In genomic region chr5:141032626-141033025, GRCh38 we compare ENCODE assay signal across 33 cellular contexts. TPM values are rescaled to one million over a fixed set of nuclear protein-coding genes. Genes with fewer than 3 reads are reported as not detected.
"Had no signal": no experiment of that assay in that cellular context is flagged by ENCODE, and none has a peak within 500 bp of the region (broad histone marks: within the 10 kb centered on the region; RNA-seq: fewer than 3 reads in every experiment).

No MANE protein-coding gene starts in this region.

- DNase-seq: activated CD4-positive, alpha-beta T cell treated with anti-CD3 and anti-CD28 coated beads for 36 hours; activated CD4-positive, alpha-beta T cell treated with anti-CD3 and anti-CD28 coated beads, Interleukin-2, amount 10 ng/mL, durations not matched to agents 7 days and 5 days; activated CD4-positive, alpha-beta T cell treated with anti-CD3 and anti-CD28 coated beads, Interleukin-2, amount 50 U/mL, for 48 hours; activated CD8-positive, alpha-beta T cell treated with anti-CD3 and anti-CD28 coated beads, Interleukin-2, amount 10 ng/mL, durations not matched to agents 7 days and 5 days; activated gamma-delta T cell treated with Interleukin-2 at 50 U/mL for 16 hours; activated naive CD4-positive, alpha-beta T cell treated with anti-CD3 and anti-CD28 coated beads for 36 hours; activated T-cell treated with anti-CD3 and anti-CD28 coated beads, Interleukin-2, amount 50 U/mL, for 24 hours; adrenal gland; body of pancreas; Kasumi-1; KG1; MG63; NCI-H1048; NCI-H1105 treated with DMSO at 0.1 percent for 48 hours; NCI-H1436; NCI-H1694; NCI-H1930; NCI-H2081 treated with DMSO at 0.1 percent for 48 hours; NCI-H226; NCI-H524 treated with DMSO at 0.1 percent for 48 hours; NCI-H748 treated with DMSO at 0.1 percent for 48 hours; NK-92 treated with Interleukin-12 subunit alpha and Interleukin-12 subunit beta, amount 100 ng/mL, for 24 hours; PC-3; Peyer's patch; Right ventricle myocardium superior; T-helper 1 cell; T-helper 2 cell had no signal

- H3K27ac Mint-ChIP-seq: activated CD4-positive, alpha-beta T cell treated with anti-CD3 and anti-CD28 coated beads for 36 hours; activated CD4-positive, alpha-beta T cell treated with anti-CD3 and anti-CD28 coated beads, Interleukin-2, amount 10 ng/mL, durations not matched to agents 7 days and 5 days; activated CD8-positive, alpha-beta T cell treated with anti-CD3 and anti-CD28 coated beads, Interleukin-2, amount 10 ng/mL, durations not matched to agents 7 days and 5 days; activated naive CD4-positive, alpha-beta T cell treated with anti-CD3 and anti-CD28 coated beads for 36 hours; activated naive CD4-positive, alpha-beta T cell treated with anti-CD3 and anti-CD28 coated beads, Interleukin-2, amount 50 U/mL, for 72 hours; activated T-cell treated with anti-CD3 and anti-CD28 coated beads, Interleukin-2, amount 50 U/mL, for 24 hours; activated T-helper 1 cell treated with anti-CD3 and anti-CD28 coated beads, Interleukin-12 subunit alpha, Interleukin-12 subunit beta, Interleukin-2, Interleukin-4 antibody, amounts not matched to agents 30 ng/mL and 10 ng/mL and 1 ng/mL, durations not matched to agents 14 hours and 24 hours and 36 hours had no signal

- H3K27ac ChIP-seq: adrenal gland, body of pancreas, breast epithelium, Peyer's patch had no signal

- H3K27me3 ChIP-seq: adrenal gland, body of pancreas, breast epithelium, Peyer's patch had no signal

- H3K36me3 ChIP-seq: adrenal gland, breast epithelium, MG63, Peyer's patch had no signal

- H3K27me3 Mint-ChIP-seq: activated CD4-positive, alpha-beta T cell treated with anti-CD3 and anti-CD28 coated beads, Interleukin-2, amount 10 ng/mL, durations not matched to agents 7 days and 5 days had no signal

- H3K9me3 ChIP-seq: adrenal gland, body of pancreas, breast epithelium, MG63, Peyer's patch had no signal

- H3K4me1 Mint-ChIP-seq: activated CD4-positive, alpha-beta T cell treated with anti-CD3 and anti-CD28 coated beads for 36 hours; activated CD4-positive, alpha-beta T cell treated with anti-CD3 and anti-CD28 coated beads, Interleukin-2, amount 10 ng/mL, durations not matched to agents 7 days and 5 days had no signal

- H3K9me3 Mint-ChIP-seq: activated CD4-positive, alpha-beta T cell treated with anti-CD3 and anti-CD28 coated beads, Interleukin-2, amount 10 ng/mL, durations not matched to agents 7 days and 5 days; activated naive CD4-positive, alpha-beta T cell treated with anti-CD3 and anti-CD28 coated beads for 36 hours; activated naive CD4-positive, alpha-beta T cell treated with anti-CD3 and anti-CD28 coated beads, Interleukin-2, amount 50 U/mL, for 72 hours; activated T-cell treated with anti-CD3 and anti-CD28 coated beads, Interleukin-2, amount 50 U/mL, for 24 hours had no signal

- H3K4me3 ChIP-seq: adrenal gland, body of pancreas, breast epithelium, MG63, Peyer's patch had no signal

- H3K4me1 ChIP-seq: adrenal gland, body of pancreas, breast epithelium, Peyer's patch had no signal

- H3K36me3 Mint-ChIP-seq: activated naive CD4-positive, alpha-beta T cell treated with anti-CD3 and anti-CD28 coated beads, Interleukin-2, amount 50 U/mL, for 72 hours had no signal

- H3K4me3 Mint-ChIP-seq: activated CD4-positive, alpha-beta T cell treated with anti-CD3 and anti-CD28 coated beads for 36 hours; activated CD4-positive, alpha-beta T cell treated with anti-CD3 and anti-CD28 coated beads, Interleukin-2, amount 10 ng/mL, durations not matched to agents 7 days and 5 days; activated CD8-positive, alpha-beta T cell treated with anti-CD3 and anti-CD28 coated beads, Interleukin-2, amount 10 ng/mL, durations not matched to agents 7 days and 5 days; activated naive CD4-positive, alpha-beta T cell treated with anti-CD3 and anti-CD28 coated beads for 36 hours; activated T-cell treated with anti-CD3 and anti-CD28 coated beads, Interleukin-2, amount 50 U/mL, for 24 hours; activated T-helper 1 cell treated with anti-CD3 and anti-CD28 coated beads, Interleukin-12 subunit alpha, Interleukin-12 subunit beta, Interleukin-2, Interleukin-4 antibody, amounts not matched to agents 30 ng/mL and 10 ng/mL and 1 ng/mL, durations not matched to agents 14 hours and 24 hours and 36 hours had no signal

RNA-seq across cellular contexts. Expression of gene PCDHB1, which starts 18.5 kb away (rescaled TPM):
- total RNA-seq: activated CD4-positive, alpha-beta T cell treated with anti-CD3 and anti-CD28 coated beads for 36 hours; activated CD4-positive, alpha-beta T cell treated with anti-CD3 and anti-CD28 coated beads, Interleukin-2, amount 10 ng/mL, durations not matched to agents 7 days and 5 days; activated CD8-positive, alpha-beta T cell treated with anti-CD3 and anti-CD28 coated beads, Interleukin-2, amount 10 ng/mL, durations not matched to agents 7 days and 5 days; activated naive CD4-positive, alpha-beta T cell treated with anti-CD3 and anti-CD28 coated beads for 36 hours; activated naive CD4-positive, alpha-beta T cell treated with anti-CD3 and anti-CD28 coated beads, Interleukin-2, amount 50 U/mL, for 72 hours; activated T-helper 1 cell treated with anti-CD3 and anti-CD28 coated beads, Interleukin-12 subunit alpha, Interleukin-12 subunit beta, Interleukin-2, Interleukin-4 antibody, amounts not matched to agents 30 ng/mL and 10 ng/mL and 1 ng/mL, durations not matched to agents 14 hours and 24 hours and 36 hours; astrocyte; cardiac septum; NCI-H460; Peyer's patch; Right ventricle myocardium superior had no signal
